Comparison of ENCODE assay signal across 1 cellular context in the genomic region with DNA sequence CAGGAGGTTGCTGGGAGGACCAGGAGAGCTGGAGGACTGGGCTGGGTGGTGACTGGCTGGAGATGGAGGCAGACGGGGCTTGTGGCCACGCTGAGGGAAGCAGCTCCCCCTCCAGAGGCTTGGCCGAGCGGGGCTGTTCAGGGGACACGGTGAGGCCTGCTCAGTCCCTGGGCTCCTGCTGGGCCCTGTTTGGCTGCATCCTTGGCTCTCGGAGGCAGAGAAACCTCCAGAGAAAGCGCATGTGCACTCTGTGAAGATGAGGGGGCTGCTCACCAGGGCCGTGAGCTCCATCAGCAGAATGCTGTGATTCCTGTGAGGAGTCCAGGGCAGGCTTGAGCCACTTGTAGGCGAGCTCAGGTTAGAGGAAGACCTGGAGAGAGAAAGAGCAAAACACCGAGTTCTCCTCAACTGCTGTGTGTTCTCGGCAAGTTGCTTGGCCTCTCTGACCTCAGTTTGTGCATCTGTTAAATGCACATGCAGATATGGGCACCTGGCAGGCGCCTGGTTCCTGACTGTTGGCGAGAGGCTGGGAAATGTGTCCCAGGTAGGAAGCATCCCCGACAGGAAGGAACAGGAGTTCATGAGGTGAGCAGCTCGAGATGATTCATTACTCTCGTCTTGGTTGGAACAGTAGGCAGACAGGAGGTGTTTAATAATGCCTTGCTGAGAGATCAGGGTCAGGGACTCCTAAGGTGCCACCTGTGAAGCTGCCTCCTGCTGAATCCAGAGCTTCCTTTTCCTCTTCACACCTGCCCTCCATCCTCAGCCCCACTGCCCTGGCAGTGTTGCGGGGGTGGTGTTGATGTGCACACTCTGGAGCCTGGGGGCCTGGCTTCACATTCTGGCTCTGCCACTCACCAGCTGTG.
TF ChIP-seq lines count a peak whose summit lies in the region.

No MANE protein-coding gene starts in this region.

TF ChIP-seq in IMR-90, 13 proteins besides CTCF, POLR2A, EP300 and RAD21:
- no peak for TF ChIP-seq MAZ (IDR thresholded peaks at IDR 0.05; ENCODE audit: borderline replicate concordance, low read depth, low read length)
- no peak for TF ChIP-seq ELK1 (IDR thresholded peaks at IDR 0.05; ENCODE audit: borderline replicate concordance, low read depth, low read length)
- TF ChIP-seq FOS (IDR thresholded peaks at IDR 0.05; ENCODE audit: low read depth, low read length) = no peak
- TF ChIP-seq MXI1 (IDR thresholded peaks at IDR 0.05; ENCODE audit: borderline replicate concordance, low read depth, low read length) = no peak
- TF ChIP-seq CEBPB (IDR thresholded peaks at IDR 0.05; ENCODE audit: low read depth, low read length) = no peak
- no peak for TF ChIP-seq CHD1 (IDR thresholded peaks at IDR 0.05; ENCODE audit: low read depth, low read length)
- TF ChIP-seq USF2 (IDR thresholded peaks at IDR 0.05; ENCODE audit: low read depth, low read length) = no peak
- no peak for TF ChIP-seq NFE2L2 (IDR thresholded peaks at IDR 0.05; ENCODE audit: low read depth, low read length)
- TF ChIP-seq BHLHE40 (IDR thresholded peaks at IDR 0.05; ENCODE audit: low read depth, low read length) = no peak
- no peak for TF ChIP-seq RCOR1 (IDR thresholded peaks at IDR 0.05; ENCODE audit: insufficient replicate concordance, low read length)
- TF ChIP-seq MAFK (IDR thresholded peaks at IDR 0.05; ENCODE audit: low read depth, low read length) = no peak
